ENCODE assay signal across 18 cellular contexts in genomic region chr15:26178821-26179220, GRCh38.
DNase-seq lines count a peak whose midpoint lies in the region; ATAC-seq, FAIRE-seq and TF ChIP-seq lines count a peak whose summit lies in the region.
"Had no signal": no experiment of that assay in that cellular context is flagged by ENCODE, and none has a peak within 500 bp of the region (broad histone marks: within the 10 kb centered on the region; RNA-seq: fewer than 3 reads in every experiment).

No MANE protein-coding gene starts in this region.

- intact Hi-C loops in esophagus muscularis mucosa (cut with DNase I): loop anchor here (10.0 kb wide), 1 partner anchor 686 kb away; the partner anchor contains the start of gene GABRA5

- no peaks in the 10 kb centered on the region for H3K36me3 Mint-ChIP-seq in WTC11
- H3K36me3 Mint-ChIP-seq: CD8-positive, alpha-beta memory T cell had no signal

- TF ChIP-seq CTCF in WTC11 (IDR thresholded peaks at IDR 0.05): no peak
- no peak for TF ChIP-seq CTCF in esophagus muscularis mucosa (IDR thresholded peaks at IDR 0.05)

- ATAC-seq in WTC11: no peak
- ATAC-seq: Panc1 had no signal

- H3K9me3 Mint-ChIP-seq in WTC11: no peaks in the 10 kb centered on the region
- H3K9me3 Mint-ChIP-seq: HFFc6 had no signal

- no peaks in the 10 kb centered on the region for H3K27me3 Mint-ChIP-seq in WTC11 (ENCODE audit: low read depth)
- H3K27me3 Mint-ChIP-seq: CD8-positive, alpha-beta memory T cell had no signal

- TF ChIP-seq POLR2A in esophagus muscularis mucosa (IDR thresholded peaks at IDR 0.05; ENCODE audit: low read depth): no peak
- no peak for TF ChIP-seq POLR2A in GM12891 (IDR thresholded peaks at IDR 0.05; ENCODE audit: low read depth, low read length)

- no peaks in the 10 kb centered on the region for H3K36me3 ChIP-seq in esophagus muscularis mucosa

- 64% methylated on average over 12 of the region's 12 CpGs for WGBS in esophagus muscularis mucosa

- no peak for FAIRE-seq in GM12891 (lab: Jason Lieb, UNC)
- FAIRE-seq: D721Med, H54 had no signal

- H3K9me3 ChIP-seq in esophagus muscularis mucosa: no peaks in the 10 kb centered on the region

- no peak overlapping the region for H3K4me3 Mint-ChIP-seq in WTC11
- H3K4me3 Mint-ChIP-seq: CD8-positive, alpha-beta memory T cell; HFFc6 had no signal

- POLR2A ChIA-PET in WTC11 (lab: Charles Lee): no interaction called here

- H3K27me3 ChIP-seq in esophagus muscularis mucosa: no peaks in the 10 kb centered on the region

- DNase-seq in NCI-H1092 (lab: John Stamatoyannopoulos, UW) (peak; percentile 63), WTC11 (ENCODE audit: low spot score) (no peak), esophagus muscularis mucosa (ENCODE audit: extremely low spot score) (peak; percentile 37), retina (peak; percentile 75), GM12891 (ENCODE audit: insufficient read length, low spot score) (no peak), HT-29 (ENCODE audit: low spot score) (no peak)
- no peak for DNase-seq in activated T-cell treated with anti-CD3 and anti-CD28 coated beads, Interleukin-2, amount 50 U/mL, for 1 hour
- DNase-seq in stimulated activated CD8-positive, alpha-beta memory T cell treated with anti-CD3 and anti-CD28 coated beads, Interleukin-4, amount 100 ng/mL, for 48 hours: no peak
- DNase-seq: C1 segment of cervical spinal cord; CD8-positive, alpha-beta memory T cell; HFFc6; NCI-H1436 treated with DMSO at 0.1 percent for 48 hours; NCI-H2029 treated with DMSO at 0.1 percent for 48 hours; NCI-H2227 treated with DMSO at 0.1 percent for 48 hours; NCI-H510A treated with DMSO at 0.1 percent for 48 hours had no signal

- H3K4me3 ChIP-seq in esophagus muscularis mucosa: no peak overlapping the region

- H3K27ac ChIP-seq in esophagus muscularis mucosa (replicated peaks in 1 of 4): no peak overlapping the region

- CTCF ChIA-PET in WTC11 (lab: Charles Lee): interaction anchor here (1.7 to 3.8 kb wide), 4 partner anchors 46 to 232 kb away, joined by 4 to 50 read pairs (median 4); no protein-coding TSS in a partner anchor

- no peaks in the 10 kb centered on the region for H3K4me1 ChIP-seq in esophagus muscularis mucosa

- H3K27ac Mint-ChIP-seq in WTC11: 0 out of 2 replicates have a peak overlapping the region, but pooled peaks have one; percentile 16
- H3K27ac Mint-ChIP-seq: HFFc6 had no signal

- TF ChIP-seq EP300 in esophagus muscularis mucosa (IDR thresholded peaks at IDR 0.05): no peak

- H3K4me1 Mint-ChIP-seq in WTC11: peaks cover 40% of the 10 kb centered on the region
- H3K4me1 Mint-ChIP-seq: CD8-positive, alpha-beta memory T cell had no signal

TF ChIP-seq in WTC11, 78 proteins besides CTCF, POLR2A, EP300 and RAD21 (continues in another document):
- TF ChIP-seq, protein P1, sequence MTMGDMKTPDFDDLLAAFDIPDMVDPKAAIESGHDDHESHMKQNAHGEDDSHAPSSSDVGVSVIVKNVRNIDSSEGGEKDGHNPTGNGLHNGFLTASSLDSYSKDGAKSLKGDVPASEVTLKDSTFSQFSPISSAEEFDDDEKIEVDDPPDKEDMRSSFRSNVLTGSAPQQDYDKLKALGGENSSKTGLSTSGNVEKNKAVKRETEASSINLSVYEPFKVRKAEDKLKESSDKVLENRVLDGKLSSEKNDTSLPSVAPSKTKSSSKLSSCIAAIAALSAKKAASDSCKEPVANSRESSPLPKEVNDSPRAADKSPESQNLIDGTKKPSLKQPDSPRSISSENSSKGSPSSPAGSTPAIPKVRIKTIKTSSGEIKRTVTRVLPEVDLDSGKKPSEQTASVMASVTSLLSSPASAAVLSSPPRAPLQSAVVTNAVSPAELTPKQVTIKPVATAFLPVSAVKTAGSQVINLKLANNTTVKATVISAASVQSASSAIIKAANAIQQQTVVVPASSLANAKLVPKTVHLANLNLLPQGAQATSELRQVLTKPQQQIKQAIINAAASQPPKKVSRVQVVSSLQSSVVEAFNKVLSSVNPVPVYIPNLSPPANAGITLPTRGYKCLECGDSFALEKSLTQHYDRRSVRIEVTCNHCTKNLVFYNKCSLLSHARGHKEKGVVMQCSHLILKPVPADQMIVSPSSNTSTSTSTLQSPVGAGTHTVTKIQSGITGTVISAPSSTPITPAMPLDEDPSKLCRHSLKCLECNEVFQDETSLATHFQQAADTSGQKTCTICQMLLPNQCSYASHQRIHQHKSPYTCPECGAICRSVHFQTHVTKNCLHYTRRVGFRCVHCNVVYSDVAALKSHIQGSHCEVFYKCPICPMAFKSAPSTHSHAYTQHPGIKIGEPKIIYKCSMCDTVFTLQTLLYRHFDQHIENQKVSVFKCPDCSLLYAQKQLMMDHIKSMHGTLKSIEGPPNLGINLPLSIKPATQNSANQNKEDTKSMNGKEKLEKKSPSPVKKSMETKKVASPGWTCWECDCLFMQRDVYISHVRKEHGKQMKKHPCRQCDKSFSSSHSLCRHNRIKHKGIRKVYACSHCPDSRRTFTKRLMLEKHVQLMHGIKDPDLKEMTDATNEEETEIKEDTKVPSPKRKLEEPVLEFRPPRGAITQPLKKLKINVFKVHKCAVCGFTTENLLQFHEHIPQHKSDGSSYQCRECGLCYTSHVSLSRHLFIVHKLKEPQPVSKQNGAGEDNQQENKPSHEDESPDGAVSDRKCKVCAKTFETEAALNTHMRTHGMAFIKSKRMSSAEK (CRISPR knock-in tag; IDR thresholded peaks at IDR 0.05; ENCODE audit: borderline replicate concordance): no peak
- TF ChIP-seq CREM (CRISPR knock-in tag; IDR thresholded peaks at IDR 0.05) (no peak), FOXP4 (CRISPR knock-in tag; IDR thresholded peaks at IDR 0.05) (no peak)

TF ChIP-seq in GM12891, 5 proteins besides CTCF, POLR2A, EP300 and RAD21:
- TF ChIP-seq TAF1 (IDR thresholded peaks at IDR 0.05; ENCODE audit: low read depth, low read length) (no peak), SPI1 (IDR thresholded peaks at IDR 0.05; ENCODE audit: low read depth, low read length) (no peak), POLR2AphosphoS5 (IDR thresholded peaks at IDR 0.05; ENCODE audit: low read depth, low read length) (no peak), POU2F2 (IDR thresholded peaks at IDR 0.05; ENCODE audit: low read depth, low read length) (no peak), PAX5 (IDR thresholded peaks at IDR 0.05; ENCODE audit: insufficient read depth, low read length, severe bottlenecking) (no peak)

Comparison
In these comparisons a context has a peak if more than half of its experiments do, and no peak if none do; other contexts are left out.
1. DNase-seq: peak in NCI-H1092 (single experiment), esophagus muscularis mucosa (single experiment) and retina (single experiment); none in WTC11 (single experiment), activated T-cell treated with anti-CD3 and anti-CD28 coated beads, Interleukin-2, amount 50 U/mL, for 1 hour (single experiment), GM12891 (single experiment), HT-29 (single experiment) and stimulated activated CD8-positive, alpha-beta memory T cell treated with anti-CD3 and anti-CD28 coated beads, Interleukin-4, amount 100 ng/mL, for 48 hours (single experiment).